In the genomic region with DNA sequence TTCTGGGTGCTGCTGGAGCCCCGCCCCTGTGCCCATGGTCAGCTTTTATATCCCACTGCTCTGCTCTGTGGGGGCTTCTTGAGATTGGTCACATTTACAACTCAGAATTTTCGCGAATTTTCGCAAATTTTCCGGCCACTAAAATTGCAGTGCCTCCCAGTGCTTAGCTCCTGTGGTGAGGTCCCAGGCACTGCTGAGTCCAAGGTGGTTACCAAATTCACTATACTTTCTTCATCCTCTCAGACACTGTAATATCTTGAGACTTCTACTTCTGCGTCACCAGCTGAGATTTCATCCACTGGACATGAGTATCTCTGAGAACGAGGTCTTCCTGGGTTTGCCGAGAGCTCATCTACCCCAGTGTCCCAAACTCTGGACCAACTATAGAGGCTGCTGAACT, we compare ENCODE assay signal across 32 cellular contexts. TPM values are rescaled to one million over a fixed set of nuclear protein-coding genes. Genes with fewer than 3 reads are reported as not detected.
DNase-seq lines count a peak whose midpoint lies in the region; ATAC-seq, FAIRE-seq and TF ChIP-seq lines count a peak whose summit lies in the region.
"Had no signal": no experiment of that assay in that cellular context is flagged by ENCODE, and none has a peak within 500 bp of the region (broad histone marks: within the 10 kb centered on the region; RNA-seq: fewer than 3 reads in every experiment).

No MANE protein-coding gene starts in this region.

- H2AFZ ChIP-seq in astrocyte (ENCODE audit: low read depth, low read length) (no peak overlapping the region), smooth muscle cell (ENCODE audit: low read depth) (no peak overlapping the region)

- H3K4me2 ChIP-seq in astrocyte (ENCODE audit: low read length) (no peak overlapping the region), smooth muscle cell (peak overlapping the region; percentile 25)
- H3K4me2 ChIP-seq: BLaER1 had no signal

- TF ChIP-seq POLR2A in esophagus muscularis mucosa (IDR thresholded peaks at IDR 0.05; ENCODE audit: low read depth), result no peak

- no peak for TF ChIP-seq EP300 in esophagus muscularis mucosa (IDR thresholded peaks at IDR 0.05)

- H3K36me3 ChIP-seq in astrocyte (ENCODE audit: insufficient read depth, low read length), result no peaks in the 10 kb centered on the region
- H3K36me3 ChIP-seq in esophagus muscularis mucosa, result no peaks in the 10 kb centered on the region
- H3K36me3 ChIP-seq in smooth muscle cell (ENCODE audit: low read depth), result no peaks in the 10 kb centered on the region
- H3K36me3 ChIP-seq: BE2C, BLaER1 had no signal

- no peak for TF ChIP-seq CTCF in activated CD8-positive, alpha-beta T cell treated with anti-CD3 and anti-CD28 coated beads for 36 hours (IDR thresholded peaks at IDR 0.05)
- no peak for TF ChIP-seq CTCF in astrocyte (IDR thresholded peaks at IDR 0.05; ENCODE audit: insufficient read depth, low read depth, low read length)
- no peak for TF ChIP-seq CTCF in esophagus muscularis mucosa (IDR thresholded peaks at IDR 0.05)
- no peak for TF ChIP-seq CTCF in smooth muscle cell (IDR thresholded peaks at IDR 0.05; ENCODE audit: borderline replicate concordance, insufficient read depth, poor library complexity, severe bottlenecking)

- H4K20me1 ChIP-seq in astrocyte (ENCODE audit: insufficient read depth, low read length), result no peaks in the 10 kb centered on the region
- H4K20me1 ChIP-seq in smooth muscle cell (ENCODE audit: low read depth), result no peaks in the 10 kb centered on the region
- H4K20me1 ChIP-seq: BLaER1 had no signal

- POLR2A ChIA-PET in activated CD8-positive, alpha-beta T cell treated with anti-CD3 and anti-CD28 coated beads, Interleukin-2, amount 10 ng/mL, durations not matched to agents 7 days and 5 days (lab: Charles Lee), result no interaction called here
- POLR2A ChIA-PET in activated CD8-positive, alpha-beta T cell treated with anti-CD3 and anti-CD28 coated beads for 36 hours (lab: Charles Lee), result no interaction called here

- DNase-seq in activated CD8-positive, alpha-beta T cell treated with anti-CD3 and anti-CD28 coated beads, Interleukin-2, amount 10 ng/mL, durations not matched to agents 7 days and 5 days, result peak; percentile 9
- no peak for DNase-seq in activated CD8-positive, alpha-beta T cell treated with anti-CD3 and anti-CD28 coated beads for 36 hours
- DNase-seq in astrocyte (ENCODE audit: low read depth), result no peak
- peak; percentile 53 for DNase-seq in esophagus muscularis mucosa (ENCODE audit: extremely low spot score)
- no peak for DNase-seq in smooth muscle cell (lab: John Stamatoyannopoulos, UW; ENCODE audit: unreplicated experiment)
- DNase-seq in central memory CD4-positive, alpha-beta T cell, result no peak
- DNase-seq: 8988T; ACHN; BE2C; C1 segment of cervical spinal cord; CD4-positive, alpha-beta memory T cell; CD4-positive, CD25-positive, alpha-beta regulatory T cell; CD8-positive, alpha-beta memory T cell; COR-L47; DMS 273 treated with DMSO at 0.1 percent for 48 hours; DMS153; DMS53; DMS79; DND-41; EL; GDM1 had no signal

- no peaks in the 10 kb centered on the region for H3K79me2 ChIP-seq in astrocyte (ENCODE audit: insufficient read depth, low read length)
- H3K79me2 ChIP-seq in smooth muscle cell (ENCODE audit: low read depth), result no peaks in the 10 kb centered on the region

- H3K9me3 Mint-ChIP-seq in activated CD8-positive, alpha-beta T cell treated with anti-CD3 and anti-CD28 coated beads, Interleukin-2, amount 10 ng/mL, durations not matched to agents 7 days and 5 days (ENCODE audit: insufficient read depth), result no peaks in the 10 kb centered on the region
- H3K9me3 Mint-ChIP-seq in activated CD8-positive, alpha-beta T cell treated with anti-CD3 and anti-CD28 coated beads for 36 hours, result no peaks in the 10 kb centered on the region
- H3K9me3 Mint-ChIP-seq in astrocyte (ENCODE audit: unreplicated experiment), result no peaks in the 10 kb centered on the region
- H3K9me3 Mint-ChIP-seq: CD4-positive, alpha-beta memory T cell; CD4-positive, CD25-positive, alpha-beta regulatory T cell; CD8-positive, alpha-beta memory T cell had no signal

- no peak for ATAC-seq in activated CD8-positive, alpha-beta T cell treated with anti-CD3 and anti-CD28 coated beads, Interleukin-2, amount 10 ng/mL, durations not matched to agents 7 days and 5 days
- ATAC-seq in activated CD8-positive, alpha-beta T cell treated with anti-CD3 and anti-CD28 coated beads for 36 hours, result no peak
- ATAC-seq in GM19455 (IDR thresholded peaks at IDR 0.05; ENCODE audit: unreplicated experiment), result no peak
- ATAC-seq: GM12878 had no signal

- intact Hi-C loops in activated CD8-positive, alpha-beta T cell treated with anti-CD3 and anti-CD28 coated beads for 36 hours (cut with micrococcal nuclease), result no loop called here
- intact Hi-C loops in esophagus muscularis mucosa (cut with DNase I), result no loop called here

- no peaks in the 10 kb centered on the region for H3K4me1 ChIP-seq in astrocyte (ENCODE audit: insufficient read depth, low read length)
- no peaks in the 10 kb centered on the region for H3K4me1 ChIP-seq in esophagus muscularis mucosa
- no peaks in the 10 kb centered on the region for H3K4me1 ChIP-seq in smooth muscle cell (ENCODE audit: low read depth)
- H3K4me1 ChIP-seq: BE2C had no signal

- H3K4me3 ChIP-seq in astrocyte (ENCODE audit: insufficient read depth, low read depth, low read length) (no peak overlapping the region), esophagus muscularis mucosa (no peak overlapping the region), smooth muscle cell (no peak overlapping the region)
- H3K4me3 ChIP-seq: BLaER1, GM12878 had no signal

- H3K4me3 Mint-ChIP-seq in activated CD8-positive, alpha-beta T cell treated with anti-CD3 and anti-CD28 coated beads, Interleukin-2, amount 10 ng/mL, durations not matched to agents 7 days and 5 days, result no peak overlapping the region
- H3K4me3 Mint-ChIP-seq in activated CD8-positive, alpha-beta T cell treated with anti-CD3 and anti-CD28 coated beads for 36 hours, result no peak overlapping the region
- no peak overlapping the region for H3K4me3 Mint-ChIP-seq in astrocyte (ENCODE audit: unreplicated experiment)
- H3K4me3 Mint-ChIP-seq: CD14-positive monocyte; CD4-positive, alpha-beta memory T cell; CD4-positive, CD25-positive, alpha-beta regulatory T cell; CD8-positive, alpha-beta memory T cell had no signal

- peaks cover 49% of the 10 kb centered on the region for H3K27me3 Mint-ChIP-seq in activated CD8-positive, alpha-beta T cell treated with anti-CD3 and anti-CD28 coated beads, Interleukin-2, amount 10 ng/mL, durations not matched to agents 7 days and 5 days (ENCODE audit: low read depth)
- peaks cover 18% of the 10 kb centered on the region for H3K27me3 Mint-ChIP-seq in activated CD8-positive, alpha-beta T cell treated with anti-CD3 and anti-CD28 coated beads for 36 hours
- peaks cover 12% of the 10 kb centered on the region for H3K27me3 Mint-ChIP-seq in astrocyte (ENCODE audit: low read depth, unreplicated experiment)

- no peak for FAIRE-seq in astrocyte (lab: Jason Lieb, UNC)
- FAIRE-seq: A204.1, GM12878, GM12892, GM18507 had no signal

- no peak overlapping the region for H3K27ac ChIP-seq in astrocyte (ENCODE audit: low read depth, low read length)
- no peak overlapping the region for H3K27ac ChIP-seq in esophagus muscularis mucosa (replicated peaks in 1 of 4)
- H3K27ac ChIP-seq in smooth muscle cell (ENCODE audit: low read depth), result peak overlapping the region; percentile 47
- H3K27ac ChIP-seq: BLaER1 had no signal

- H3K9ac ChIP-seq in astrocyte (ENCODE audit: low read length) (no peak overlapping the region), smooth muscle cell (ENCODE audit: low read depth) (no peak overlapping the region)
- H3K9ac ChIP-seq: BLaER1 had no signal

- no peaks in the 10 kb centered on the region for H3K9me3 ChIP-seq in astrocyte (ENCODE audit: insufficient read depth, low read depth, low read length)
- H3K9me3 ChIP-seq in esophagus muscularis mucosa, result no peaks in the 10 kb centered on the region
- H3K9me3 ChIP-seq in smooth muscle cell (replicated peaks; ENCODE audit: low read depth), result no peaks in the 10 kb centered on the region
- H3K9me3 ChIP-seq: BE2C, BLaER1 had no signal

- no peaks in the 10 kb centered on the region for H3F3A ChIP-seq in smooth muscle cell (ENCODE audit: low read depth)

- WGBS in esophagus muscularis mucosa, result 96% methylated on average over 7 of the region's 8 CpGs
- 91% methylated on average over 8 of the region's 8 CpGs for WGBS in smooth muscle cell (ENCODE audit: low lambda C conversion rate)

- H3K36me3 Mint-ChIP-seq in activated CD8-positive, alpha-beta T cell treated with anti-CD3 and anti-CD28 coated beads, Interleukin-2, amount 10 ng/mL, durations not matched to agents 7 days and 5 days (ENCODE audit: low read depth), result no peaks in the 10 kb centered on the region
- H3K36me3 Mint-ChIP-seq in activated CD8-positive, alpha-beta T cell treated with anti-CD3 and anti-CD28 coated beads for 36 hours (ENCODE audit: low read depth), result no peaks in the 10 kb centered on the region
- H3K36me3 Mint-ChIP-seq in astrocyte (ENCODE audit: low read depth, unreplicated experiment), result no peaks in the 10 kb centered on the region
- H3K36me3 Mint-ChIP-seq: CD14-positive monocyte; CD4-positive, CD25-positive, alpha-beta regulatory T cell; CD8-positive, alpha-beta memory T cell had no signal

- H3K27me3 ChIP-seq in astrocyte (ENCODE audit: insufficient read depth, low read length) (peaks cover 9% of the 10 kb centered on the region), esophagus muscularis mucosa (peaks cover 0 to 19% (median 3%) of the 10 kb centered on the region in 4 donors), smooth muscle cell (ENCODE audit: low read depth) (peaks cover 3% of the 10 kb centered on the region)
- H3K27me3 ChIP-seq: BE2C, BLaER1 had no signal

- H3K4me1 Mint-ChIP-seq in activated CD8-positive, alpha-beta T cell treated with anti-CD3 and anti-CD28 coated beads, Interleukin-2, amount 10 ng/mL, durations not matched to agents 7 days and 5 days (ENCODE audit: low read depth), result no peaks in the 10 kb centered on the region
- H3K4me1 Mint-ChIP-seq in activated CD8-positive, alpha-beta T cell treated with anti-CD3 and anti-CD28 coated beads for 36 hours (ENCODE audit: low read depth), result no peaks in the 10 kb centered on the region
- H3K4me1 Mint-ChIP-seq in astrocyte (ENCODE audit: low read depth, unreplicated experiment), result peaks cover 4% of the 10 kb centered on the region
- H3K4me1 Mint-ChIP-seq: CD14-positive monocyte; CD4-positive, alpha-beta memory T cell; CD4-positive, CD25-positive, alpha-beta regulatory T cell; CD8-positive, alpha-beta memory T cell had no signal

- no peak overlapping the region for H3K27ac Mint-ChIP-seq in activated CD8-positive, alpha-beta T cell treated with anti-CD3 and anti-CD28 coated beads, Interleukin-2, amount 10 ng/mL, durations not matched to agents 7 days and 5 days
- H3K27ac Mint-ChIP-seq in activated CD8-positive, alpha-beta T cell treated with anti-CD3 and anti-CD28 coated beads for 36 hours, result no peak overlapping the region
- H3K27ac Mint-ChIP-seq in astrocyte (ENCODE audit: unreplicated experiment), result peak overlapping the region; percentile 30
- H3K27ac Mint-ChIP-seq: CD14-positive monocyte; CD4-positive, alpha-beta memory T cell; CD4-positive, CD25-positive, alpha-beta regulatory T cell; CD8-positive, alpha-beta memory T cell had no signal

- CTCF ChIA-PET in activated CD8-positive, alpha-beta T cell treated with anti-CD3 and anti-CD28 coated beads, Interleukin-2, amount 10 ng/mL, durations not matched to agents 7 days and 5 days (lab: Charles Lee), result interaction anchor here (1.0 to 4.1 kb wide), 3 partner anchors 11 to 94 kb away, joined by 3 to 21 read pairs (median 3); a partner anchor contains a TSS
- CTCF ChIA-PET in activated CD8-positive, alpha-beta T cell treated with anti-CD3 and anti-CD28 coated beads for 36 hours (lab: Charles Lee), result interaction anchor here (1.1 kb wide), 1 partner anchor 9 kb away, joined by 3 read pairs; no protein-coding TSS in a partner anchor

RNA-seq across cellular contexts. Expression of a gene that starts 8.7 kb away (rescaled TPM):
- not detected for total RNA-seq in activated CD8-positive, alpha-beta T cell treated with anti-CD3 and anti-CD28 coated beads, Interleukin-2, amount 10 ng/mL, durations not matched to agents 7 days and 5 days
- not detected for total RNA-seq in activated CD8-positive, alpha-beta T cell treated with anti-CD3 and anti-CD28 coated beads for 36 hours
- total RNA-seq in astrocyte (not detected in 2 replicates), esophagus muscularis mucosa (not detected), smooth muscle cell (not detected in 2 replicates)
- not detected in 2 replicates for polyA plus RNA-seq in smooth muscle cell
- total RNA-seq: A673; CD4-positive, alpha-beta memory T cell; CD4-positive, CD25-positive, alpha-beta regulatory T cell; CD8-positive, alpha-beta memory T cell; Daoy; G401; GM12878 had no signal
- polyA plus RNA-seq: AG04450; CD14-positive monocyte; CD4-positive, alpha-beta memory T cell; CD4-positive, CD25-positive, alpha-beta regulatory T cell; CD8-positive, alpha-beta memory T cell; GM12878 had no signal

RNA-seq across cellular contexts. Expression of a gene that starts 8.8 kb away (rescaled TPM):
- 10 to 100 TPM; 30.2 TPM for total RNA-seq in activated CD8-positive, alpha-beta T cell treated with anti-CD3 and anti-CD28 coated beads, Interleukin-2, amount 10 ng/mL, durations not matched to agents 7 days and 5 days
- total RNA-seq in activated CD8-positive, alpha-beta T cell treated with anti-CD3 and anti-CD28 coated beads for 36 hours, result 10 to 100 TPM; 23.0 to 24.7 TPM
- 41.6 and 47.5 TPM in 2 replicates for total RNA-seq in astrocyte
- total RNA-seq in esophagus muscularis mucosa, result 10 to 100 TPM; 30.3 to 42.2 (median 34.8) TPM
- total RNA-seq in smooth muscle cell, result 39.9 and 43.5 TPM in 2 replicates
- 40.5 and 50.6 TPM in 2 replicates for polyA plus RNA-seq in smooth muscle cell

RNA-seq across cellular contexts. Expression of a gene that starts 31.7 kb away (rescaled TPM):
- total RNA-seq in activated CD8-positive, alpha-beta T cell treated with anti-CD3 and anti-CD28 coated beads, Interleukin-2, amount 10 ng/mL, durations not matched to agents 7 days and 5 days, result 10 to 100 TPM; 23.4 to 23.9 TPM
- total RNA-seq in activated CD8-positive, alpha-beta T cell treated with anti-CD3 and anti-CD28 coated beads for 36 hours, result 10 to 100 TPM; 13.0 to 14.1 TPM
- total RNA-seq in astrocyte, result 29.8 and 34.4 TPM in 2 replicates
- 10 to 100 TPM; 37.6 to 43.2 (median 41.0) TPM for total RNA-seq in esophagus muscularis mucosa
- total RNA-seq in smooth muscle cell, result 124 and 125 TPM in 2 replicates
- polyA plus RNA-seq in smooth muscle cell, result 44.8 and 46.7 TPM in 2 replicates

RNA-seq across cellular contexts. Expression of a gene that starts 32.9 kb away (rescaled TPM):
- not detected for total RNA-seq in activated CD8-positive, alpha-beta T cell treated with anti-CD3 and anti-CD28 coated beads, Interleukin-2, amount 10 ng/mL, durations not matched to agents 7 days and 5 days
- total RNA-seq in activated CD8-positive, alpha-beta T cell treated with anti-CD3 and anti-CD28 coated beads for 36 hours, result not detected
- total RNA-seq in astrocyte, result 0.41 TPM in 1 of 2 replicates, not detected in the other
- not detected for total RNA-seq in esophagus muscularis mucosa
- not detected in 2 replicates for total RNA-seq in smooth muscle cell
- not detected in 2 replicates for polyA plus RNA-seq in smooth muscle cell
- total RNA-seq: A673; CD4-positive, alpha-beta memory T cell; CD4-positive, CD25-positive, alpha-beta regulatory T cell; CD8-positive, alpha-beta memory T cell; Daoy; GM12878 had no signal
- polyA plus RNA-seq: AG04450; CD14-positive monocyte; CD4-positive, alpha-beta memory T cell; CD4-positive, CD25-positive, alpha-beta regulatory T cell; CD8-positive, alpha-beta memory T cell; GM12878 had no signal

Comparison
In these comparisons a context has a peak if more than half of its experiments do, and no peak if none do; other contexts are left out.
1. DNase-seq: peak in activated CD8-positive, alpha-beta T cell treated with anti-CD3 and anti-CD28 coated beads, Interleukin-2, amount 10 ng/mL, durations not matched to agents 7 days and 5 days (single experiment) and esophagus muscularis mucosa (single experiment); none in activated CD8-positive, alpha-beta T cell treated with anti-CD3 and anti-CD28 coated beads for 36 hours (single experiment), astrocyte (single experiment), smooth muscle cell (single experiment) and central memory CD4-positive, alpha-beta T cell (single experiment).